ENCODE assay signal across 2 cellular contexts in genomic region chr1:192905049-192905448, GRCh38.
TF ChIP-seq lines count a peak whose summit lies in the region.

No MANE protein-coding gene starts in this region.

TF ChIP-seq in SK-N-SH, 30 proteins besides CTCF, POLR2A, EP300 and RAD21 (continued from another document):
- TF ChIP-seq REST (IDR thresholded peaks at IDR 0.05; ENCODE audit: low read depth, low read length) = no peak
- no peak for TF ChIP-seq YY1 (IDR thresholded peaks at IDR 0.05; ENCODE audit: low read depth)
- no peak for TF ChIP-seq RXRA (IDR thresholded peaks at IDR 0.05; ENCODE audit: borderline replicate concordance, low read depth)

TF ChIP-seq in SK-N-SH treated with all-trans-retinoic acid at 6 μM for 48 hours, 23 proteins besides CTCF, POLR2A, EP300 and RAD21 (continued from another document):
- TF ChIP-seq PATZ1 (CRISPR knock-in tag; IDR thresholded peaks at IDR 0.05; ENCODE audit: borderline replicate concordance) (no peak), TCF4 (CRISPR knock-in tag; IDR thresholded peaks at IDR 0.05; ENCODE audit: borderline replicate concordance) (no peak), TOX (CRISPR knock-in tag; IDR thresholded peaks at IDR 0.05; ENCODE audit: borderline replicate concordance) (no peak; the same call in 1 of the 2 replicates), ZNF8 (CRISPR knock-in tag; IDR thresholded peaks at IDR 0.05) (no peak)
